In genomic region chr1:47934243-47934805, GRCh38 we compare ENCODE assay signal across 11 cellular contexts.
DNase-seq lines count a peak whose midpoint lies in the region; ATAC-seq and TF ChIP-seq lines count a peak whose summit lies in the region.
"Had no signal": no experiment of that assay in that cellular context is flagged by ENCODE, and none has a peak within 500 bp of the region (broad histone marks: within the 10 kb centered on the region; RNA-seq: fewer than 3 reads in every experiment).

No MANE protein-coding gene starts in this region.

- no peaks in the 10 kb centered on the region for H3K27me3 ChIP-seq in right lobe of liver
- H3K27me3 ChIP-seq in thyroid gland = no peaks in the 10 kb centered on the region

- DNase-seq in NCI-H1105 (lab: John Stamatoyannopoulos, UW) (peak; percentile 33), epidermal melanocyte (ENCODE audit: insufficient read length, low spot score) (peak; percentile 61), right lobe of liver (peak in 2 of 3 donors; percentile 73 to 75), thyroid gland (peak; percentile 27 to 29), retina (no peak)
- no peak for DNase-seq in stimulated activated CD8-positive, alpha-beta memory T cell treated with anti-CD3 and anti-CD28 coated beads, Interleukin-4, amount 100 ng/mL, for 48 hours
- DNase-seq: activated naive CD4-positive, alpha-beta T cell treated with anti-CD3 and anti-CD28 coated beads, Interleukin-2, amount 50 U/mL, for 16 hours; NCI-H2107; T-helper 9 cell had no signal

- no peaks in the 10 kb centered on the region for H3K9me3 ChIP-seq in right lobe of liver
- H3K9me3 ChIP-seq in thyroid gland = no peaks in the 10 kb centered on the region

- H3K36me3 ChIP-seq in right lobe of liver (no peaks in the 10 kb centered on the region), thyroid gland (no peaks in the 10 kb centered on the region)

- WGBS in right lobe of liver (ENCODE audit: insufficient coverage, low coverage, low lambda C conversion rate, missing lambda C conversion rate) = 23% methylated on average over 3 of the region's 9 CpGs
- 43 to 77% methylated on average over 6 to 9 of the region's 9 CpGs for WGBS in thyroid gland, 2 donors

- ATAC-seq in right lobe of liver = peak; percentile 33 to 79 (median 60)
- ATAC-seq in HG03196 (IDR thresholded peaks at IDR 0.05; ENCODE audit: unreplicated experiment) = no peak
- ATAC-seq in GM18498 (IDR thresholded peaks at IDR 0.05; ENCODE audit: unreplicated experiment) = no peak

- no peak for TF ChIP-seq CTCF in right lobe of liver (IDR thresholded peaks at IDR 0.05)
- TF ChIP-seq CTCF in thyroid gland (IDR thresholded peaks at IDR 0.05) = no peak

- H3K27ac ChIP-seq in right lobe of liver (peak overlapping the region in 1 of 3 donors; percentile 30), thyroid gland (peak overlapping the region in 1 of 3 donors; percentile 30)

- no peak overlapping the region for H3K4me3 ChIP-seq in right lobe of liver
- H3K4me3 ChIP-seq in thyroid gland (replicated peaks in 1 of 3) = no peak overlapping the region

- peaks cover 0 to 20% (median 0%) of the 10 kb centered on the region in 4 donors for H3K4me1 ChIP-seq in right lobe of liver
- H3K4me1 ChIP-seq in thyroid gland = no peaks in the 10 kb centered on the region

- TF ChIP-seq POLR2A in right lobe of liver (IDR thresholded peaks at IDR 0.05) = no peak
- no peak for TF ChIP-seq POLR2A in thyroid gland (IDR thresholded peaks at IDR 0.05)

- intact Hi-C loops in right lobe of liver (cut with DNase I) = no loop called here
- intact Hi-C loops in thyroid gland (cut with DNase I) = no loop called here

Comparison
In these comparisons a context has a peak if more than half of its experiments do, and no peak if none do; other contexts are left out.
1. DNase-seq: peak in NCI-H1105 (single experiment), epidermal melanocyte (single experiment), right lobe of liver (2 of 3) and thyroid gland (2 of 2); none in stimulated activated CD8-positive, alpha-beta memory T cell treated with anti-CD3 and anti-CD28 coated beads, Interleukin-4, amount 100 ng/mL, for 48 hours (single experiment) and retina (single experiment).
2. ATAC-seq: peak in right lobe of liver (4 of 4); none in HG03196 (single experiment) and GM18498 (single experiment).